ENCODE assay signal across 8 cellular contexts in the genomic region with DNA sequence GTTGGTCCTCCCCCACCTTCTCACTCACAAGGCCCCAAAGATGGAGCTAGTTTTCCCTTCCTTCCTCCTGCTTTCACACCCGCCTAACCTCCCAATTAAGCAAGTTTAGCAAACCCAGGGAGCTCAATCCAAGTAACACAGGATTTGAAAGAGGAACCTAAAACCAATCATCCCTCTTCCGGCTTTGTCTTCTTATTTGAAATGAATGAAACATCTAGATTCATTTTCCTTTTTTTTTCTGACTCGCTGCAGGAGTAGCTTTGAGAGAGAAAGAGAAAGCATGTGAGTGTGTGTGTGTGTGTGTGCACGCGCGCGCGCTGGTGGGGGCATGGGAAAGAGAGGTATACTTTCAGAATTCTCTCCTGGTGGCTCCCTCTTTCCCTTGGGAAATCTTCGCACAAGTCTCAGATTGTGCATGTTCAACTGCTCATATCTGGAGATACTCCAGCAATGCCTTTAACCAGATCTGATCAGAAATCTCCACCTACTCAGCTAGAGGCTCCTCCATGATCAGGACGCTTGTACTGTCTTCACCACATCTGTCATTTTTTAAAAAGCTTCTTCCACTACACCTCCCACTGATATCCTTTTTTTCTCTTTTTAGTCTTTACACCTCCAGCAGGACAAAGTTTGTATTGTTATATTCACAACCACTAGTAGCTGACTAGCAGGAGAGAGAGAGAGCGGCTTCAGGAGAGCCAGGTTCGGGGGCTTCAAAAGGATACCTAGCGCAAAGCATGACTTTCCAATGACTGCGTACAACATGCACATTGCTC.
DNase-seq lines count a peak whose midpoint lies in the region; ATAC-seq lines count a peak whose summit lies in the region.

No MANE protein-coding gene starts in this region.

- ATAC-seq in stimulated activated naive B cell treated with anti-CD40 and anti-IgM and Interleukin-4, amounts not matched to agents 10 μg/mL and 1 μg/mL and 100 μg/mL, for 72 hours (replicated peaks): peak; percentile 12 to 19
- no peak for ATAC-seq in HG02885 (IDR thresholded peaks at IDR 0.05; ENCODE audit: poor library complexity, unreplicated experiment)

- peak overlapping the region; percentile 80 to 83 for H3K4me3 Mint-ChIP-seq in stimulated activated naive B cell treated with anti-CD40 and anti-IgM and Interleukin-4, amounts not matched to agents 10 μg/mL and 1 μg/mL and 100 μg/mL, for 72 hours

- peaks cover 19 to 31% of the 10 kb centered on the region in 2 donors for H3K4me1 Mint-ChIP-seq in stimulated activated naive B cell treated with anti-CD40 and anti-IgM and Interleukin-4, amounts not matched to agents 10 μg/mL and 1 μg/mL and 100 μg/mL, for 72 hours

- DNase-seq in DMS79 (lab: John Stamatoyannopoulos, UW) (peak; percentile 47), NCI-H1417 (lab: John Stamatoyannopoulos, UW) (peak; percentile 57 to 90 (median 75)), amniotic epithelial cell (ENCODE audit: low read depth) (peak; percentile 14), kidney glomerular epithelial cell (lab: John Stamatoyannopoulos, UW) (peak; percentile 75), HPDE6-E6E7 (ENCODE audit: extremely low spot score) (no peak), NCI-H226 (no peak)
- DNase-seq in stimulated activated naive B cell treated with anti-CD40 and anti-IgM and Interleukin-4, amounts not matched to agents 10 μg/mL and 1 μg/mL and 100 μg/mL, for 72 hours: no peak

- no peak overlapping the region for H3K27ac Mint-ChIP-seq in stimulated activated naive B cell treated with anti-CD40 and anti-IgM and Interleukin-4, amounts not matched to agents 10 μg/mL and 1 μg/mL and 100 μg/mL, for 72 hours

- peaks cover 29 to 51% of the 10 kb centered on the region in 2 donors for H3K27me3 Mint-ChIP-seq in stimulated activated naive B cell treated with anti-CD40 and anti-IgM and Interleukin-4, amounts not matched to agents 10 μg/mL and 1 μg/mL and 100 μg/mL, for 72 hours

- no peaks in the 10 kb centered on the region for H3K9me3 Mint-ChIP-seq in stimulated activated naive B cell treated with anti-CD40 and anti-IgM and Interleukin-4, amounts not matched to agents 10 μg/mL and 1 μg/mL and 100 μg/mL, for 72 hours

- no peaks in the 10 kb centered on the region for H3K36me3 Mint-ChIP-seq in stimulated activated naive B cell treated with anti-CD40 and anti-IgM and Interleukin-4, amounts not matched to agents 10 μg/mL and 1 μg/mL and 100 μg/mL, for 72 hours

Comparison
In these comparisons a context has a peak if more than half of its experiments do, and no peak if none do; other contexts are left out.
1. DNase-seq: peak in DMS79 (single experiment), NCI-H1417 (3 of 3), amniotic epithelial cell (single experiment) and kidney glomerular epithelial cell (single experiment); none in stimulated activated naive B cell treated with anti-CD40 and anti-IgM and Interleukin-4, amounts not matched to agents 10 μg/mL and 1 μg/mL and 100 μg/mL, for 72 hours (single experiment), HPDE6-E6E7 (single experiment) and NCI-H226 (single experiment).